8 cellular contexts compared by ENCODE assay signal in the genomic region with DNA sequence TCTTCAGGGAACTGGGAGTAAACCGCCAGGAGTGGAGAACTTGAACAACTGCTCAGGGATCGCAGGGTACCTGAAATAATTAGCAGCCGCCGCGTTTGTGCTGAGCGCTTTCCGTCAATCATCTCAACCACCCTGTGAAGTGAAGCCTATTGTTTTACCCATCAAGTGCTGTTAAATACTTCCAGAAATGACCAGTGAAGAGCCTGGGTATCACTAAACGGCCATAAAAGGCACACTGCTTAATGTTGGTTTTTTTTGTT. TPM values are rescaled to one million over a fixed set of nuclear protein-coding genes. Genes with fewer than 3 reads are reported as not detected.
DNase-seq lines count a peak whose midpoint lies in the region; ATAC-seq and TF ChIP-seq lines count a peak whose summit lies in the region.

No MANE protein-coding gene starts in this region.

- H3K27me3 Mint-ChIP-seq in activated naive CD8-positive, alpha-beta T cell treated with anti-CD3 and anti-CD28 coated beads for 36 hours: no peaks in the 10 kb centered on the region

- peak overlapping the region; percentile 82 for H3K4me3 Mint-ChIP-seq in activated naive CD8-positive, alpha-beta T cell treated with anti-CD3 and anti-CD28 coated beads for 36 hours

- H3K9ac ChIP-seq in DND-41 (ENCODE audit: low read depth, low read length): peak overlapping the region; percentile 58; the same call in 1 of the 2 replicates

- H3K79me2 ChIP-seq in DND-41 (ENCODE audit: insufficient read depth, low read length): no peaks in the 10 kb centered on the region

- no peaks in the 10 kb centered on the region for H4K20me1 ChIP-seq in DND-41 (ENCODE audit: insufficient read depth, low read length)

- H3K4me1 ChIP-seq in DND-41 (ENCODE audit: insufficient read depth, low read length) (peaks cover 15% of the 10 kb centered on the region), testis (peaks cover 17% of the 10 kb centered on the region)

- DNase-seq in DND-41 (no peak), kidney epithelial cell (ENCODE audit: low read depth) (no peak), testis (peak; percentile 42), NCI-H2196 (lab: John Stamatoyannopoulos, UW; ENCODE audit: unreplicated experiment) (no peak), A172 (ENCODE audit: low spot score) (no peak)
- no peak for DNase-seq in activated naive CD8-positive, alpha-beta T cell treated with anti-CD3 and anti-CD28 coated beads for 36 hours

- peaks cover 23% of the 10 kb centered on the region for H3K36me3 Mint-ChIP-seq in activated naive CD8-positive, alpha-beta T cell treated with anti-CD3 and anti-CD28 coated beads for 36 hours

- peak overlapping the region; percentile 64 for H3K4me2 ChIP-seq in DND-41 (ENCODE audit: insufficient read depth, low read length)

- H2AFZ ChIP-seq in DND-41 (ENCODE audit: low read depth, low read length): no peak overlapping the region; the same call in 1 of the 2 replicates

- no peak overlapping the region for H3K27ac ChIP-seq in DND-41 (ENCODE audit: low read length)
- peak overlapping the region; percentile 83 to 96 for H3K27ac ChIP-seq in testis

- H3K27me3 ChIP-seq in DND-41 (ENCODE audit: insufficient read depth, low read length, poor library complexity) (peaks cover 19% of the 10 kb centered on the region), kidney epithelial cell (ENCODE audit: control insufficient read depth, insufficient read depth, low read length) (no peaks in the 10 kb centered on the region), testis (no peaks in the 10 kb centered on the region)

- H3K9me3 ChIP-seq in DND-41 (ENCODE audit: insufficient read depth, low read length, severe bottlenecking) (no peaks in the 10 kb centered on the region), testis (no peaks in the 10 kb centered on the region)

- H3K36me3 ChIP-seq in DND-41 (ENCODE audit: insufficient read depth, low read length) (no peaks in the 10 kb centered on the region), kidney epithelial cell (ENCODE audit: control insufficient read depth, insufficient read depth, low read length) (peaks cover 2% of the 10 kb centered on the region), testis (ENCODE audit: low read depth, missing control alignments) (no peaks in the 10 kb centered on the region)

- peak overlapping the region; percentile 85 for H3K27ac Mint-ChIP-seq in activated naive CD8-positive, alpha-beta T cell treated with anti-CD3 and anti-CD28 coated beads for 36 hours

- TF ChIP-seq POLR2A in testis (IDR thresholded peaks at IDR 0.05): no peak

- 3 to 4% methylated on average over 8 of the region's 8 CpGs for WGBS in testis, 2 donors

- peak overlapping the region in 1 of 2 experiments; percentile 58; a peak in 3 of 4 replicates for H3K4me3 ChIP-seq in DND-41 (ENCODE audit: low read depth in 1 of 2, low read length in 2 of 2)
- peak overlapping the region; percentile 81 for H3K4me3 ChIP-seq in kidney epithelial cell (ENCODE audit: low read depth, low read length)
- H3K4me3 ChIP-seq in testis: peak overlapping the region; percentile 90 to 95

- TF ChIP-seq CTCF in DND-41 (IDR thresholded peaks at IDR 0.05; ENCODE audit: borderline replicate concordance, extremely low read depth, low read length, poor library complexity, severe bottlenecking): no peak
- no peak for TF ChIP-seq CTCF in kidney epithelial cell (IDR thresholded peaks at IDR 0.05; ENCODE audit: insufficient read depth, low read length, poor library complexity, severe bottlenecking)
- no peak for TF ChIP-seq CTCF in testis (IDR thresholded peaks at IDR 0.05)

- peaks cover 39% of the 10 kb centered on the region for H3K4me1 Mint-ChIP-seq in activated naive CD8-positive, alpha-beta T cell treated with anti-CD3 and anti-CD28 coated beads for 36 hours

- no peak for ATAC-seq in DND-41 (ENCODE audit: insufficient read depth, low read depth)
- peak; percentile 7 for ATAC-seq in HG02852 (IDR thresholded peaks at IDR 0.05; ENCODE audit: unreplicated experiment)
- no peak for ATAC-seq in HG03175 (IDR thresholded peaks at IDR 0.05; ENCODE audit: unreplicated experiment)

- no peaks in the 10 kb centered on the region for H3K9me3 Mint-ChIP-seq in activated naive CD8-positive, alpha-beta T cell treated with anti-CD3 and anti-CD28 coated beads for 36 hours

- intact Hi-C loops in testis (cut with DNase I; ENCODE audit: low total_unique reads): no loop called here

RNA-seq across cellular contexts. Expression of a gene that starts 1.1 kb away (rescaled TPM):
- 10 to 100 TPM; 58.4 to 60.3 TPM for total RNA-seq in activated naive CD8-positive, alpha-beta T cell treated with anti-CD3 and anti-CD28 coated beads for 36 hours
- 468 and 469 TPM in 2 replicates for total RNA-seq in kidney epithelial cell
- total RNA-seq in testis: 100 to 1,000 TPM; 157 to 230 TPM
- polyA plus RNA-seq in testis (ENCODE audit: insufficient read depth, low read depth, low replicate concordance): 343 TPM
- total RNA-seq in A172 (2014; rRNA removed; shearing (Covaris generic)): 615 and 682 TPM in 2 replicates

RNA-seq across cellular contexts. Expression of a gene that starts 34.5 kb away (rescaled TPM):
- total RNA-seq in activated naive CD8-positive, alpha-beta T cell treated with anti-CD3 and anti-CD28 coated beads for 36 hours: under 1 TPM in 1 of 2 experiments, not detected in 1; 0.28 TPM
- not detected in 2 replicates for total RNA-seq in kidney epithelial cell
- under 1 TPM in 1 of 2 donors, not detected in 1; 0.81 TPM for total RNA-seq in testis
- 12.8 TPM for polyA plus RNA-seq in testis (ENCODE audit: insufficient read depth, low read depth, low replicate concordance)
- not detected in 2 replicates for total RNA-seq in A172 (2014; rRNA removed; shearing (Covaris generic))

RNA-seq across cellular contexts. Expression of a gene that starts 39.2 kb away (rescaled TPM):
- total RNA-seq in activated naive CD8-positive, alpha-beta T cell treated with anti-CD3 and anti-CD28 coated beads for 36 hours: 10 to 100 TPM; 10.1 to 13.2 TPM
- 29.9 and 34.6 TPM in 2 replicates for total RNA-seq in kidney epithelial cell
- total RNA-seq in testis: 10 to 100 TPM; 27.2 to 39.3 TPM
- 44.8 TPM for polyA plus RNA-seq in testis (ENCODE audit: insufficient read depth, low read depth, low replicate concordance)
- total RNA-seq in A172 (2014; rRNA removed; shearing (Covaris generic)): 64.8 and 66.4 TPM in 2 replicates
